In the genomic region with DNA sequence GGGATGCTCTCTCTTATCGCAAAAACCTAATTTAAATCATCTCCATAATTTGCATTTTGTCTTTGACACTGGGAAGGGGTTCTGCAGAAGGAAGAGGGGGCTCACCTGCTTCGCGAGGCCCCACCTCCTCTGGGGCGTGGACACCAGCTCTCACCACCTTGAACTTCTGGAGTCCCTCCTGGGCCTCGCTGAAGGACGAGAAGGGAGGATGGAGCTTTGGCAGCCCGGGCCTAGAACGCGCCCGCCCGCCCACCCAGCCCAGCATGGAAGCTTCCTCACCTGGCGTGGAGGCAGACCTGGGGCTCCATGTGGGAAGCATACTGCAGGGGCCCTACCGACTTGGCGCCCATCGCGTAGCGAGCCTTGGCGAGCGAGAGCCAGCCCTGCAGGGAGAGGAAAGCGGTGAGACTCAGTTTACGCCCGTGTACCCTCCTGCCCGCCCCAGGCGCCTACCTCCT, we compare ENCODE assay signal across 8 cellular contexts. TPM values are rescaled to one million over a fixed set of nuclear protein-coding genes. Genes with fewer than 3 reads are reported as not detected.
A peak's percentile ranks its signal among the peaks of the same experiment; 100 is the strongest.
DNase-seq lines count a peak whose midpoint lies in the region; ATAC-seq and TF ChIP-seq lines count a peak whose summit lies in the region.

No MANE protein-coding gene starts in this region.

- peak overlapping the region; percentile 52 to 93 (median 89); a peak in 21 of 22 replicates for H3K27ac ChIP-seq in BLaER1 treated with 17β-estradiol and CSF1 and Interleukin-3, amounts not matched to agents 10 nM and 100 nM
- H3K27ac ChIP-seq in breast epithelium = peak overlapping the region; percentile 87 to 90
- peak overlapping the region; percentile 87 for H3K27ac ChIP-seq in vagina

- peaks cover 41 to 59% (median 54%) of the 10 kb centered on the region in 11 experiments for H3K36me3 ChIP-seq in BLaER1 treated with 17β-estradiol and CSF1 and Interleukin-3, amounts not matched to agents 10 nM and 100 nM
- H3K36me3 ChIP-seq in breast epithelium (peaks cover 7% of the 10 kb centered on the region), vagina (peaks cover 0 to 41% of the 10 kb centered on the region in 2 donors)

- DNase-seq in NCI-H1105 treated with DMSO at 0.1 percent for 48 hours (lab: John Stamatoyannopoulos, UW) = peak; percentile 47
- DNase-seq in breast epithelium (ENCODE audit: low spot score in 2 of 2) = no peak
- DNase-seq in memory B cell (ENCODE audit: low spot score in 2 of 2) = no peak
- DNase-seq in vagina (ENCODE audit: extremely low spot score in 2 of 2) = no peak

- intact Hi-C loops in breast epithelium (cut with DNase I; ENCODE audit: low total_unique reads) (no loop called here), vagina (cut with DNase I) (loop anchor here (10.0 kb wide), 1 partner anchor 157 kb away; a partner anchor contains a TSS)

- H3K27ac Mint-ChIP-seq in memory B cell = peak overlapping the region; percentile 99

- H3K9me3 ChIP-seq in BLaER1 treated with 17β-estradiol and CSF1 and Interleukin-3, amounts not matched to agents 10 nM and 100 nM (replicated peaks in 1 of 11) = no peaks in the 10 kb centered on the region
- H3K9me3 ChIP-seq in breast epithelium = no peaks in the 10 kb centered on the region
- H3K9me3 ChIP-seq in vagina = no peaks in the 10 kb centered on the region

- peak overlapping the region; percentile 64 to 94 (median 87) for H3K4me2 ChIP-seq in BLaER1 treated with 17β-estradiol and CSF1 and Interleukin-3, amounts not matched to agents 10 nM and 100 nM

- TF ChIP-seq CTCF in breast epithelium (IDR thresholded peaks at IDR 0.05) (no peak), vagina (IDR thresholded peaks at IDR 0.05) (no peak)

- H3K4me3 Mint-ChIP-seq in memory B cell = peak overlapping the region; percentile 100

- ATAC-seq in GM21390 (IDR thresholded peaks at IDR 0.05; ENCODE audit: unreplicated experiment) (peak; percentile 3), memory B cell (ENCODE audit: low read depth) (no peak), GM18909 (IDR thresholded peaks at IDR 0.05; ENCODE audit: poor library complexity, unreplicated experiment) (no peak), GM19467 (IDR thresholded peaks at IDR 0.05; ENCODE audit: unreplicated experiment) (no peak)

- H3K36me3 Mint-ChIP-seq in memory B cell = peaks cover 28% of the 10 kb centered on the region

- no peaks in the 10 kb centered on the region for H3K9me3 Mint-ChIP-seq in memory B cell

- H3K4me1 ChIP-seq in BLaER1 treated with 17β-estradiol and CSF1 and Interleukin-3, amounts not matched to agents 10 nM and 100 nM = peaks cover 25 to 55% (median 34%) of the 10 kb centered on the region in 10 experiments
- H3K4me1 ChIP-seq in breast epithelium (peaks cover 0 to 7% of the 10 kb centered on the region in 2 donors), vagina (peaks cover 28% of the 10 kb centered on the region)

- H3K4me3 ChIP-seq in BLaER1 treated with 17β-estradiol and CSF1 and Interleukin-3, amounts not matched to agents 10 nM and 100 nM = peak overlapping the region; percentile 68 to 97 (median 89)
- H3K4me3 ChIP-seq in breast epithelium = peak overlapping the region; percentile 73 to 88 (median 81)
- H3K4me3 ChIP-seq in vagina = peak overlapping the region; percentile 55 to 66

- TF ChIP-seq POLR2A in breast epithelium (IDR thresholded peaks at IDR 0.05) (no peak), vagina (IDR thresholded peaks at IDR 0.05) (no peak)

- H4K20me1 ChIP-seq in BLaER1 treated with 17β-estradiol and CSF1 and Interleukin-3, amounts not matched to agents 10 nM and 100 nM = peaks cover 0 to 37% (median 27%) of the 10 kb centered on the region in 11 experiments; a peak in 14 of 22 replicates

- H3K27me3 Mint-ChIP-seq in memory B cell = no peaks in the 10 kb centered on the region

- peak overlapping the region; percentile 67 to 96 (median 88) for H3K9ac ChIP-seq in BLaER1 treated with 17β-estradiol and CSF1 and Interleukin-3, amounts not matched to agents 10 nM and 100 nM

- no peaks in the 10 kb centered on the region for H3K27me3 ChIP-seq in BLaER1 treated with 17β-estradiol and CSF1 and Interleukin-3, amounts not matched to agents 10 nM and 100 nM
- H3K27me3 ChIP-seq in breast epithelium (no peaks in the 10 kb centered on the region), vagina (no peaks in the 10 kb centered on the region)

- peaks cover 23% of the 10 kb centered on the region for H3K4me1 Mint-ChIP-seq in memory B cell

RNA-seq across cellular contexts. Expression of a gene that starts 1.1 kb away (rescaled TPM):
- total RNA-seq in breast epithelium = 100 to 1,000 TPM in 2 of 3 donors, 10 to 100 TPM in 1; 94.7 to 114 (median 113) TPM
- total RNA-seq in vagina = 88.4 TPM

RNA-seq across cellular contexts. Expression of a gene that starts 14.3 kb away (rescaled TPM):
- total RNA-seq in breast epithelium (10 to 100 TPM; 50.8 to 77.1 (median 54.3) TPM), vagina (26.0 TPM)
